ENCODE assay signal across 13 cellular contexts in genomic region chr2:16055848-16056580, GRCh38.
DNase-seq lines count a peak whose midpoint lies in the region; ATAC-seq and TF ChIP-seq lines count a peak whose summit lies in the region.
"Had no signal": no experiment of that assay in that cellular context is flagged by ENCODE, and none has a peak within 500 bp of the region (broad histone marks: within the 10 kb centered on the region; RNA-seq: fewer than 3 reads in every experiment).

No MANE protein-coding gene starts in this region.

- H3K27me3 ChIP-seq in A673 (replicated peaks; ENCODE audit: insufficient read depth, low read depth, low read length, poor library complexity) (no peaks in the 10 kb centered on the region), MG63 (no peaks in the 10 kb centered on the region)

- H3K36me3 ChIP-seq in A673 (ENCODE audit: insufficient read depth, low read length, poor library complexity, severe bottlenecking) = no peaks in the 10 kb centered on the region
- no peaks in the 10 kb centered on the region for H3K36me3 ChIP-seq in MG63

- ATAC-seq in GM19463 (IDR thresholded peaks at IDR 0.05; ENCODE audit: unreplicated experiment) (peak; percentile 74), HG03060 (IDR thresholded peaks at IDR 0.05; ENCODE audit: low read depth, unreplicated experiment) (peak; percentile 85)
- no peak for ATAC-seq in effector memory CD8-positive, alpha-beta T cell (replicated peaks)
- ATAC-seq: HCT116 had no signal

- no peaks in the 10 kb centered on the region for H3K4me1 Mint-ChIP-seq in effector memory CD8-positive, alpha-beta T cell (ENCODE audit: low read depth in 2 of 2)

- TF ChIP-seq CTCF in GM10266 (IDR thresholded peaks at IDR 0.05; ENCODE audit: control insufficient read depth, insufficient read depth, low read depth, missing control alignments) = no peak
- TF ChIP-seq CTCF in A673 (conservative IDR thresholded peaks at IDR 0.05; ENCODE audit: low read depth, low read length) = no peak

- no peak overlapping the region for H3K27ac ChIP-seq in A673 (ENCODE audit: low read depth, low read length, poor library complexity, severe bottlenecking)

- no peaks in the 10 kb centered on the region for H3K36me3 Mint-ChIP-seq in effector memory CD8-positive, alpha-beta T cell (ENCODE audit: insufficient read depth)
- H3K36me3 Mint-ChIP-seq: brain had no signal

- POLR2A ChIA-PET in A673 (lab: Charles Lee; ENCODE audit: low non-redundant PET) = no interaction called here

- peaks cover 0 to 4% of the 10 kb centered on the region in 2 donors for H3K9me3 Mint-ChIP-seq in effector memory CD8-positive, alpha-beta T cell

- no peak overlapping the region for H3K4me3 Mint-ChIP-seq in effector memory CD8-positive, alpha-beta T cell
- H3K4me3 Mint-ChIP-seq: brain had no signal

- DNase-seq in GM10266 (ENCODE audit: extremely low spot score) (peak; percentile 49), OCI-M1 (lab: John Stamatoyannopoulos, UW) (peak; percentile 73), A673 (ENCODE audit: low spot score) (no peak), MG63 (no peak)
- no peak for DNase-seq in stimulated activated naive CD4-positive, alpha-beta T cell treated with Interleukin-2 at 50 U/mL for 16 hours (lab: John Stamatoyannopoulos, UW)
- no peak for DNase-seq in effector memory CD8-positive, alpha-beta T cell
- DNase-seq: activated CD4-positive, CD25-positive, alpha-beta regulatory T cell treated with anti-CD3 and anti-CD28 coated beads, Interleukin-2, amount 50 U/mL, for 72 hours; C1 segment of cervical spinal cord; foreskin fibroblast had no signal

- H3K27ac Mint-ChIP-seq in effector memory CD8-positive, alpha-beta T cell = no peak overlapping the region
- H3K27ac Mint-ChIP-seq: brain had no signal

- no peaks in the 10 kb centered on the region for H3K4me1 ChIP-seq in A673 (ENCODE audit: insufficient read depth, low read length, poor library complexity, severe bottlenecking)

- H3K27me3 Mint-ChIP-seq in effector memory CD8-positive, alpha-beta T cell = no peaks in the 10 kb centered on the region

- intact Hi-C loops in A673 (cut with micrococcal nuclease; ENCODE audit: unreplicated experiment) = no loop called here

- H3K9me3 ChIP-seq in A673 (ENCODE audit: low read depth, low read length, poor library complexity, severe bottlenecking) = no peaks in the 10 kb centered on the region
- no peaks in the 10 kb centered on the region for H3K9me3 ChIP-seq in MG63

- BruUV-seq in A673 (replicated peaks; lab: Mats Ljungman, UMichigan) = no TSS peak

- no peak overlapping the region for H3K4me3 ChIP-seq in A673 (ENCODE audit: low read depth, low read length, poor library complexity, severe bottlenecking)
- no peak overlapping the region for H3K4me3 ChIP-seq in MG63

- CTCF ChIA-PET in A673 (lab: Charles Lee) = no interaction called here

Comparison
In these comparisons a context has a peak if more than half of its experiments do, and no peak if none do; other contexts are left out.
1. DNase-seq: peak in GM10266 (single experiment) and OCI-M1 (single experiment); none in stimulated activated naive CD4-positive, alpha-beta T cell treated with Interleukin-2 at 50 U/mL for 16 hours (single experiment), A673 (single experiment), MG63 (single experiment) and effector memory CD8-positive, alpha-beta T cell (0 of 3).